Comparison of ENCODE assay signal across 17 cellular contexts in the genomic region with DNA sequence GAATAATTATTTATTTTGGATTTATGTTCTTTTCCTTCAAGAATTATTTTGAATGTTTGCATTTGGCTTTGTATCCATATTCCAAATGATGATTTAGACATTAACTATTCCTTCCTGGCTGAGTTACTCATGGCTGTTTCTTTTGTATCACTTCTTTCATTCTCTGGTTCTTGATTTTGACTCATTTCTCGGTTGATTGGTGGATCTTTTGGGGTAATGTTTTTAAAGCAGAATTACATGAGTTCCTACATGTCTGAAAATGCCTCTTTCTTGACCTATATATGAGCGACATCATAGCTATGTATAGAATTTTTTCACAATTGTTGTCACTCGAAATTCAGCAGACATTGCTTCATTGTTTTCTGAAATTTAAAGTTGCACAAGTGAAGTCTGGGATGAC. TPM values are rescaled to one million over a fixed set of nuclear protein-coding genes. Genes with fewer than 3 reads are reported as not detected.
"Had no signal": no experiment of that assay in that cellular context is flagged by ENCODE, and none has a peak within 500 bp of the region (broad histone marks: within the 10 kb centered on the region; RNA-seq: fewer than 3 reads in every experiment).

No MANE protein-coding gene starts in this region.

- H3K9me3 ChIP-seq: left ventricle myocardium inferior, psoas muscle, upper lobe of left lung had no signal

- H3K4me1 ChIP-seq: left ventricle myocardium inferior, psoas muscle, upper lobe of left lung had no signal

- ATAC-seq: activated CD4-positive, CD25-positive, alpha-beta regulatory T cell treated with anti-CD3 and anti-CD28 coated beads, Interleukin-2, amount 50 U/mL, for 24 hours; activated CD8-positive, alpha-beta memory T cell treated with anti-CD3 and anti-CD28 coated beads, Interleukin-2, amount 10 ng/mL, durations not matched to agents 7 days and 5 days; activated naive CD4-positive, alpha-beta T cell treated with anti-CD3 and anti-CD28 coated beads, Interleukin-2, amount 50 U/mL, for 72 hours; psoas muscle; sciatic nerve had no signal

- H3K4me3 ChIP-seq: left ventricle myocardium inferior, psoas muscle, upper lobe of left lung had no signal

- H3K27ac ChIP-seq: left ventricle myocardium inferior, psoas muscle, upper lobe of left lung had no signal

- DNase-seq: activated CD4-positive, alpha-beta T cell treated with anti-CD3 and anti-CD28 coated beads, Interleukin-2, amount 50 U/mL, for 48 hours; activated CD8-positive, alpha-beta memory T cell treated with anti-CD3 and anti-CD28 coated beads, Interleukin-2, amount 10 ng/mL, durations not matched to agents 7 days and 5 days; activated effector memory CD4-positive, alpha-beta T cell treated with Interleukin-2 at 50 U/mL for 16 hours; activated T-cell treated with anti-CD3 and anti-CD28 coated beads, Interleukin-2, amount 50 U/mL, for 24 hours; amygdala; glutamatergic neuron; left ventricle myocardium inferior; mesenchymal stem cell; occipital lobe; psoas muscle; stimulated activated CD4-positive, alpha-beta T cell treated with anti-CD3 and anti-CD28 coated beads, Interleukin-2, amount 100 ng/mL, for 48 hours; stimulated activated naive CD4-positive, alpha-beta T cell treated with Interleukin-2 at 50 U/mL for 16 hours; SW 1271; upper lobe of left lung had no signal

- H3K27me3 ChIP-seq: upper lobe of left lung had no signal

- H3K36me3 ChIP-seq: left ventricle myocardium inferior, upper lobe of left lung had no signal

RNA-seq across cellular contexts. Expression of a gene that starts 39.5 kb away (rescaled TPM):
- total RNA-seq: activated CD8-positive, alpha-beta memory T cell treated with anti-CD3 and anti-CD28 coated beads, Interleukin-2, amount 10 ng/mL, durations not matched to agents 7 days and 5 days had no signal
